ENCODE assay signal across 1 cellular context in genomic region chr1:51927029-51927428, GRCh38.
TF ChIP-seq lines count a peak whose summit lies in the region.

No MANE protein-coding gene starts in this region.

TF ChIP-seq in SK-N-SH, 30 proteins besides CTCF, POLR2A, EP300 and RAD21 (continued from another document):
- TF ChIP-seq PBX3 (IDR thresholded peaks at IDR 0.05) = 0 out of 2 replicates have a peak, but pooled peaks have one; percentile 25
- TF ChIP-seq MXI1 (IDR thresholded peaks at IDR 0.05; ENCODE audit: low read depth, low read length) = no peak
TF ChIP-seq in SK-N-SH: peak in this region for 2.
